Comparison of ENCODE assay signal across 1 cellular context in the genomic region with DNA sequence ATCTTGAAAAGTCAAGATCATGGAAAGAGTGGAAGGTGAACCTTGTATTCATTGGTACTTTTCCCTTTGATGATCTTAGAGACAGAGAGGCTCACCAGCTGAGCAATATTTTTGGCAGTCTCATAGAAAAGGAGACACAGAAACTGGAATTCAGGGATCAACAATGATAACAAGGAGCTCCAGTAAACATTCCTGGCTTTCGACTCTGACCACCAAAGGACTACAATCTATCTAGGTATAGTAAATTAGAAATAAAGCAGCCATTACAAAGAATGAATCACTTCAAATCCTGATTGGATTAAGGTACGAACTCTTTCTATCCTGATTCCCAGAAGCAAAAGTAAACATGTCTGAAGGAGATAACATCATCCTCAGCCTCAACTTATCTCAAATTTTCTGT.
TF ChIP-seq lines count a peak whose summit lies in the region.

No MANE protein-coding gene starts in this region.

TF ChIP-seq in IMR-90, 13 proteins besides CTCF, POLR2A, EP300 and RAD21:
- TF ChIP-seq BHLHE40 (IDR thresholded peaks at IDR 0.05; ENCODE audit: low read depth, low read length) = no peak
- no peak for TF ChIP-seq CHD1 (IDR thresholded peaks at IDR 0.05; ENCODE audit: low read depth, low read length)
- TF ChIP-seq MXI1 (IDR thresholded peaks at IDR 0.05; ENCODE audit: borderline replicate concordance, low read depth, low read length) = no peak
- no peak for TF ChIP-seq RCOR1 (IDR thresholded peaks at IDR 0.05; ENCODE audit: insufficient replicate concordance, low read length)
- no peak for TF ChIP-seq USF2 (IDR thresholded peaks at IDR 0.05; ENCODE audit: low read depth, low read length)
- TF ChIP-seq SMC3 (IDR thresholded peaks at IDR 0.05; ENCODE audit: low read depth, low read length) = no peak
- no peak for TF ChIP-seq RFX5 (IDR thresholded peaks at IDR 0.05; ENCODE audit: low read depth, low read length)
- no peak for TF ChIP-seq MAFK (IDR thresholded peaks at IDR 0.05; ENCODE audit: low read depth, low read length)
